ENCODE assay signal across 21 cellular contexts in genomic region chr7:135189961-135190360, GRCh38. TPM values are rescaled to one million over a fixed set of nuclear protein-coding genes. Genes with fewer than 3 reads are reported as not detected.
DNase-seq lines count a peak whose midpoint lies in the region; ATAC-seq and TF ChIP-seq lines count a peak whose summit lies in the region.
"Had no signal": no experiment of that assay in that cellular context is flagged by ENCODE, and none has a peak within 500 bp of the region (broad histone marks: within the 10 kb centered on the region; RNA-seq: fewer than 3 reads in every experiment).

No MANE protein-coding gene starts in this region.

- H2AFZ ChIP-seq in PC-3 (ENCODE audit: low read length), result no peak overlapping the region

- TF ChIP-seq POLR2A in testis (IDR thresholded peaks at IDR 0.05), result no peak

- H3K9ac ChIP-seq in PC-3 (ENCODE audit: low read length), result no peak overlapping the region

- H3K27ac ChIP-seq in caudate nucleus (ENCODE audit: low read depth, low read length) (peak overlapping the region; percentile 77), testis (peak overlapping the region in 1 of 2 donors; percentile 36), PC-3 (ENCODE audit: low read length) (no peak overlapping the region)
- H3K27ac ChIP-seq: SJSA1 had no signal

- WGBS in testis, 2 donors, result 39 to 46% methylated on average over 4 of the region's 4 CpGs

- H3K27me3 ChIP-seq in testis, result no peaks in the 10 kb centered on the region
- no peaks in the 10 kb centered on the region for H3K27me3 ChIP-seq in PC-3 (ENCODE audit: low read length)
- H3K27me3 ChIP-seq: SJSA1 had no signal

- peaks cover 87% of the 10 kb centered on the region for H3K36me3 Mint-ChIP-seq in stimulated activated naive CD8-positive, alpha-beta T cell treated with anti-CD3 and anti-CD28 coated beads, Interleukin-15, Interleukin-2, amounts not matched to agents 100 ng/mL and 50 ng/mL, for 24 hours (ENCODE audit: low read depth)

- H3K4me1 Mint-ChIP-seq in stimulated activated naive CD8-positive, alpha-beta T cell treated with anti-CD3 and anti-CD28 coated beads, Interleukin-15, Interleukin-2, amounts not matched to agents 100 ng/mL and 50 ng/mL, for 24 hours (ENCODE audit: low read depth), result peaks cover 22% of the 10 kb centered on the region
- peaks cover 11% of the 10 kb centered on the region for H3K4me1 Mint-ChIP-seq in stimulated activated naive CD8-positive, alpha-beta T cell treated with anti-CD3 and anti-CD28 coated beads, Interleukin-15, amount 100 ng/mL, for 72 hours
- H3K4me1 Mint-ChIP-seq: CD8-positive, alpha-beta memory T cell had no signal

- no peak for DNase-seq in stimulated activated naive CD8-positive, alpha-beta T cell treated with anti-CD3 and anti-CD28 coated beads, Interleukin-15, amount 100 ng/mL, for 72 hours
- DNase-seq in caudate nucleus (lab: John Stamatoyannopoulos, UW) (peak in 2 of 61 donors; percentile 12 to 13), foreskin fibroblast (peak; percentile 60 to 83), testis (peak; percentile 43), COLO829 (ENCODE audit: low spot score) (no peak), activated gamma-delta T cell treated with Interleukin-2 at 50 U/mL for 16 hours (no peak), PC-3 (no peak)
- DNase-seq: CD8-positive, alpha-beta memory T cell; HFFc6; IMR-90; NCI-H1436 treated with DMSO at 0.1 percent for 48 hours; NCI-H774; OCI-M1 had no signal

- H3K9me2 ChIP-seq in PC-3 (replicated peaks; ENCODE audit: low read length), result no peaks in the 10 kb centered on the region

- no TSS peak for BruUV-seq in PC-3 (replicated peaks; lab: Mats Ljungman, UMichigan)

- no peaks in the 10 kb centered on the region for H3K9me3 ChIP-seq in testis
- no peaks in the 10 kb centered on the region for H3K9me3 ChIP-seq in PC-3 (ENCODE audit: low read length)
- H3K9me3 ChIP-seq: SJSA1 had no signal

- intact Hi-C loops in testis (cut with DNase I; ENCODE audit: low total_unique reads) (no loop called here), PC-3 (cut with micrococcal nuclease) (no loop called here)

- TF ChIP-seq CTCF in foreskin fibroblast (IDR thresholded peaks at IDR 0.05; ENCODE audit: low read depth, low read length), result no peak
- TF ChIP-seq CTCF in testis (IDR thresholded peaks at IDR 0.05), result no peak
- TF ChIP-seq CTCF in PC-3 (conservative IDR thresholded peaks at IDR 0.05; ENCODE audit: low read depth, low read length), result no peak

- H3F3A ChIP-seq in PC-3 (ENCODE audit: low read length, unreplicated experiment), result no peaks in the 10 kb centered on the region

- H3K36me3 ChIP-seq in testis (ENCODE audit: low read depth, missing control alignments), result no peaks in the 10 kb centered on the region
- no peaks in the 10 kb centered on the region for H3K36me3 ChIP-seq in PC-3 (ENCODE audit: low read depth, low read length)

- CTCF ChIA-PET in PC-3 (lab: Charles Lee), result no interaction called here

- H3K4me3 Mint-ChIP-seq in stimulated activated naive CD8-positive, alpha-beta T cell treated with anti-CD3 and anti-CD28 coated beads, Interleukin-15, Interleukin-2, amounts not matched to agents 100 ng/mL and 50 ng/mL, for 24 hours, result no peak overlapping the region
- H3K4me3 Mint-ChIP-seq in stimulated activated naive CD8-positive, alpha-beta T cell treated with anti-CD3 and anti-CD28 coated beads, Interleukin-15, amount 100 ng/mL, for 72 hours, result no peak overlapping the region
- H3K4me3 Mint-ChIP-seq: CD8-positive, alpha-beta memory T cell; HFFc6 had no signal

- ATAC-seq in stimulated activated naive CD8-positive, alpha-beta T cell treated with anti-CD3 and anti-CD28 coated beads, Interleukin-15, amount 100 ng/mL, for 72 hours, result no peak
- ATAC-seq in PC-3, result no peak

- H3K79me2 ChIP-seq in PC-3 (ENCODE audit: low read length), result no peaks in the 10 kb centered on the region

- peak overlapping the region; percentile 7 for H3K27ac Mint-ChIP-seq in stimulated activated naive CD8-positive, alpha-beta T cell treated with anti-CD3 and anti-CD28 coated beads, Interleukin-15, Interleukin-2, amounts not matched to agents 100 ng/mL and 50 ng/mL, for 24 hours
- H3K27ac Mint-ChIP-seq in stimulated activated naive CD8-positive, alpha-beta T cell treated with anti-CD3 and anti-CD28 coated beads, Interleukin-15, amount 100 ng/mL, for 72 hours, result no peak overlapping the region
- H3K27ac Mint-ChIP-seq: HFFc6 had no signal

- H3K4me3 ChIP-seq in foreskin fibroblast (ENCODE audit: low read depth in 1 of 2, low read length in 2 of 2), result no peak overlapping the region
- H3K4me3 ChIP-seq in testis, result no peak overlapping the region
- H3K4me3 ChIP-seq in PC-3 (ENCODE audit: low read length), result no peak overlapping the region
- H3K4me3 ChIP-seq: SJSA1 had no signal

- no peaks in the 10 kb centered on the region for H3K9me3 Mint-ChIP-seq in stimulated activated naive CD8-positive, alpha-beta T cell treated with anti-CD3 and anti-CD28 coated beads, Interleukin-15, Interleukin-2, amounts not matched to agents 100 ng/mL and 50 ng/mL, for 24 hours
- no peaks in the 10 kb centered on the region for H3K9me3 Mint-ChIP-seq in stimulated activated naive CD8-positive, alpha-beta T cell treated with anti-CD3 and anti-CD28 coated beads, Interleukin-15, amount 100 ng/mL, for 72 hours
- H3K9me3 Mint-ChIP-seq: CD8-positive, alpha-beta memory T cell; HFFc6 had no signal

- H3K4me1 ChIP-seq in testis, result peaks cover 25% of the 10 kb centered on the region
- H3K4me1 ChIP-seq in PC-3 (ENCODE audit: insufficient read depth, low read length), result no peaks in the 10 kb centered on the region

- no peak overlapping the region for H3K4me2 ChIP-seq in PC-3 (ENCODE audit: low read length)

- H3K27me3 Mint-ChIP-seq in stimulated activated naive CD8-positive, alpha-beta T cell treated with anti-CD3 and anti-CD28 coated beads, Interleukin-15, Interleukin-2, amounts not matched to agents 100 ng/mL and 50 ng/mL, for 24 hours, result no peaks in the 10 kb centered on the region
- H3K27me3 Mint-ChIP-seq in stimulated activated naive CD8-positive, alpha-beta T cell treated with anti-CD3 and anti-CD28 coated beads, Interleukin-15, amount 100 ng/mL, for 72 hours, result no peaks in the 10 kb centered on the region

- H4K20me1 ChIP-seq in PC-3 (ENCODE audit: low read length), result no peaks in the 10 kb centered on the region

- POLR2A ChIA-PET in PC-3 (lab: Charles Lee; ENCODE audit: unreplicated experiment), result no interaction called here

RNA-seq across cellular contexts. Expression of gene CYREN, which starts 19.5 kb away (rescaled TPM):
- total RNA-seq in testis, result 10 to 100 TPM; 44.3 to 47.3 TPM
- polyA plus RNA-seq in testis (ENCODE audit: insufficient read depth, low read depth, low replicate concordance), result 36.3 TPM
- 48.2 and 66.8 TPM in 2 replicates for total RNA-seq in PC-3 (2014; rRNA removed)

RNA-seq across cellular contexts. Expression of gene WDR91, which starts 21.4 kb away (rescaled TPM):
- 10 to 100 TPM; 23.8 to 46.6 TPM for total RNA-seq in testis
- 29.5 TPM for polyA plus RNA-seq in testis (ENCODE audit: insufficient read depth, low read depth, low replicate concordance)
- total RNA-seq in PC-3 (2014; rRNA removed), result 12.3 and 23.0 TPM in 2 replicates

RNA-seq across cellular contexts. Expression of gene TMEM140, which starts 42.1 kb away (rescaled TPM):
- total RNA-seq in testis, result 1 to 10 TPM; 5.1 to 6.3 TPM
- polyA plus RNA-seq in testis (ENCODE audit: insufficient read depth, low read depth, low replicate concordance), result 11.4 TPM
- total RNA-seq in PC-3 (2014; rRNA removed), result 0.52 TPM in 1 of 2 replicates, not detected in the other
- total RNA-seq: MCF 10A had no signal

RNA-seq across cellular contexts. Expression of gene STRA8, which starts 43.7 kb away (rescaled TPM):
- total RNA-seq in testis (1 to 10 TPM in 1 of 2 donors, under 1 TPM in 1; 0.87 to 3.5 TPM), PC-3 (2014; rRNA removed) (not detected in 2 replicates)
- polyA plus RNA-seq in testis (ENCODE audit: insufficient read depth, low read depth, low replicate concordance), result 1.4 TPM
- total RNA-seq: activated CD8-positive, alpha-beta memory T cell treated with anti-CD3 and anti-CD28 coated beads for 36 hours; aorta; CD8-positive, alpha-beta memory T cell; HFFc6; IMR-90; MCF 10A; SJSA1; T-helper 2 cell treated with Interferon-gamma antibody and Interleukin-4, amounts not matched to agents 100 ng/mL and 5 ng/mL, for 36 hours had no signal
- polyA plus RNA-seq: AG04450; aorta; CD8-positive, alpha-beta memory T cell; IMR-90; liver had no signal

Comparison
In these comparisons a context has a peak if more than half of its experiments do, and no peak if none do; other contexts are left out.
1. DNase-seq: peak in foreskin fibroblast (2 of 2) and testis (single experiment); none in stimulated activated naive CD8-positive, alpha-beta T cell treated with anti-CD3 and anti-CD28 coated beads, Interleukin-15, amount 100 ng/mL, for 72 hours (0 of 2), COLO829 (single experiment), activated gamma-delta T cell treated with Interleukin-2 at 50 U/mL for 16 hours (single experiment) and PC-3 (single experiment).